In the genomic region with DNA sequence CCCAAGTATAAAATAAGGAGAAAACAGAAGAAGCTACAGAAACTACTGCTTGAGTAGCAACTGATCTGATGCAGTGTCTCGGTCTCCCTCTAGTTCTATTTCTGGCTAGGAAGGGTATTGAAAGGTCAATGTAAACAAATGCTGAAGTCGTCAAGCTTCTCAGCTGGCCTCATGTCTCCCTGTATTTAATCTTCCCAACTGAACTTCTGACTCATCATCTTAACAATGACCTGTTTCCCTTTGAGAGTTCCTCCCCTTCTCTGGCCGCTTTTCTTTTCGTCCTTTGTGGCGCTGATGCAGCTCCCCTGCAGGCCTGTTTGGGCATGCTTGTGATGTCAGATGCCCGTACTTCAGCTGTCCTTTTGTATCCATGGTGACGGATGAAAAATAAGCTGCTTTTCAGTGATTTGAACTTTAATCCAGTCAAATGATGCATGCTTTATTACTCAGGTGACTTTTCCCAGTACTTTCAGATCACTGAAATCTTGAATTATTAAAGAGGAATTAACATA, we compare ENCODE assay signal across 1 cellular context.
TF ChIP-seq lines count a peak whose summit lies in the region.

No MANE protein-coding gene starts in this region.

TF ChIP-seq in HEK293, 187 proteins besides CTCF, POLR2A, EP300 and RAD21 (continued from another document):
- TF ChIP-seq ZNF792 (tag by site-specific recombination; IDR thresholded peaks at IDR 0.05) (no peak), KLF8 (tag by site-specific recombination; IDR thresholded peaks at IDR 0.05) (peak; percentile 48; the same call in 1 of the 2 replicates), ZNF132 (tag by site-specific recombination; IDR thresholded peaks at IDR 0.05; ENCODE audit: borderline replicate concordance) (no peak), ZNF670 (tag by site-specific recombination; IDR thresholded peaks at IDR 0.05; ENCODE audit: low read depth) (no peak), ZNF514 (tag by site-specific recombination; IDR thresholded peaks at IDR 0.05) (no peak), HOXD13 (CRISPR knock-in tag; IDR thresholded peaks at IDR 0.05; ENCODE audit: borderline replicate concordance) (no peak), ZNF133 (tag by site-specific recombination; IDR thresholded peaks at IDR 0.05) (no peak), ZNF837 (tag by site-specific recombination; IDR thresholded peaks at IDR 0.05) (no peak), RBAK (tag by site-specific recombination; IDR thresholded peaks at IDR 0.05) (no peak), ZNF24 (tag by site-specific recombination; IDR thresholded peaks at IDR 0.05) (peak; percentile 86), ZNF623 (tag by site-specific recombination; IDR thresholded peaks at IDR 0.05) (no peak), ZNF501 (tag by site-specific recombination; IDR thresholded peaks at IDR 0.05) (no peak), ZNF654 (tag by site-specific recombination; IDR thresholded peaks at IDR 0.05; ENCODE audit: low read depth) (no peak), ZNF366 (tag by site-specific recombination; conservative IDR thresholded peaks at IDR 0.05) (peak; percentile 97), GLI4 (tag by site-specific recombination; IDR thresholded peaks at IDR 0.05) (no peak), ZBTB8A (tag by site-specific recombination; IDR thresholded peaks at IDR 0.05) (peak; percentile 60), ZNF560 (tag by site-specific recombination; IDR thresholded peaks at IDR 0.05; ENCODE audit: borderline replicate concordance) (no peak), GLIS2 (tag by site-specific recombination; IDR thresholded peaks at IDR 0.05) (peak; percentile 79), ZNF629 (tag by site-specific recombination; IDR thresholded peaks at IDR 0.05) (peak; percentile 98), ZNF677 (tag by site-specific recombination; IDR thresholded peaks at IDR 0.05) (no peak), ZFP37 (tag by site-specific recombination; IDR thresholded peaks at IDR 0.05) (no peak), GLIS1 (tag by site-specific recombination; IDR thresholded peaks at IDR 0.05) (peak; percentile 47; the same call in 1 of the 2 replicates), ZNF768 (tag by site-specific recombination; IDR thresholded peaks at IDR 0.05) (no peak), IKZF3 (tag by site-specific recombination; IDR thresholded peaks at IDR 0.05) (peak; percentile 92), KLF9 (tag by site-specific recombination; IDR thresholded peaks at IDR 0.05; ENCODE audit: low read depth) (no peak), ZSCAN23 (tag by site-specific recombination; IDR thresholded peaks at IDR 0.05) (peak; percentile 66; the same call in 1 of the 2 replicates), ZNF10 (tag by site-specific recombination; IDR thresholded peaks at IDR 0.05) (no peak), ZBTB21 (tag by site-specific recombination; IDR thresholded peaks at IDR 0.05) (peak; percentile 91)
- TF ChIP-seq, protein P1, sequence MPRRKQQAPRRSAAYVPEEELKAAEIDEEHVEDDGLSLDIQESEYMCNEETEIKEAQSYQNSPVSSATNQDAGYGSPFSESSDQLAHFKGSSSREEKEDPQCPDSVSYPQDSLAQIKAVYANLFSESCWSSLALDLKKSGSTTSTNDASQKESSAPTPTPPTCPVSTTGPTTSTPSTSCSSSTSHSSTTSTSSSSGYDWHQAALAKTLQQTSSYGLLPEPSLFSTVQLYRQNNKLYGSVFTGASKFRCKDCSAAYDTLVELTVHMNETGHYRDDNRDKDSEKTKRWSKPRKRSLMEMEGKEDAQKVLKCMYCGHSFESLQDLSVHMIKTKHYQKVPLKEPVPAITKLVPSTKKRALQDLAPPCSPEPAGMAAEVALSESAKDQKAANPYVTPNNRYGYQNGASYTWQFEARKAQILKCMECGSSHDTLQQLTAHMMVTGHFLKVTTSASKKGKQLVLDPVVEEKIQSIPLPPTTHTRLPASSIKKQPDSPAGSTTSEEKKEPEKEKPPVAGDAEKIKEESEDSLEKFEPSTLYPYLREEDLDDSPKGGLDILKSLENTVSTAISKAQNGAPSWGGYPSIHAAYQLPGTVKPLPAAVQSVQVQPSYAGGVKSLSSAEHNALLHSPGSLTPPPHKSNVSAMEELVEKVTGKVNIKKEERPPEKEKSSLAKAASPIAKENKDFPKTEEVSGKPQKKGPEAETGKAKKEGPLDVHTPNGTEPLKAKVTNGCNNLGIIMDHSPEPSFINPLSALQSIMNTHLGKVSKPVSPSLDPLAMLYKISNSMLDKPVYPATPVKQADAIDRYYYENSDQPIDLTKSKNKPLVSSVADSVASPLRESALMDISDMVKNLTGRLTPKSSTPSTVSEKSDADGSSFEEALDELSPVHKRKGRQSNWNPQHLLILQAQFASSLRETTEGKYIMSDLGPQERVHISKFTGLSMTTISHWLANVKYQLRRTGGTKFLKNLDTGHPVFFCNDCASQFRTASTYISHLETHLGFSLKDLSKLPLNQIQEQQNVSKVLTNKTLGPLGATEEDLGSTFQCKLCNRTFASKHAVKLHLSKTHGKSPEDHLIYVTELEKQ (tag by site-specific recombination; IDR thresholded peaks at IDR 0.05; ENCODE audit: borderline replicate concordance): peak; percentile 90; the same call in 1 of the 2 replicates
- TF ChIP-seq, protein P2, sequence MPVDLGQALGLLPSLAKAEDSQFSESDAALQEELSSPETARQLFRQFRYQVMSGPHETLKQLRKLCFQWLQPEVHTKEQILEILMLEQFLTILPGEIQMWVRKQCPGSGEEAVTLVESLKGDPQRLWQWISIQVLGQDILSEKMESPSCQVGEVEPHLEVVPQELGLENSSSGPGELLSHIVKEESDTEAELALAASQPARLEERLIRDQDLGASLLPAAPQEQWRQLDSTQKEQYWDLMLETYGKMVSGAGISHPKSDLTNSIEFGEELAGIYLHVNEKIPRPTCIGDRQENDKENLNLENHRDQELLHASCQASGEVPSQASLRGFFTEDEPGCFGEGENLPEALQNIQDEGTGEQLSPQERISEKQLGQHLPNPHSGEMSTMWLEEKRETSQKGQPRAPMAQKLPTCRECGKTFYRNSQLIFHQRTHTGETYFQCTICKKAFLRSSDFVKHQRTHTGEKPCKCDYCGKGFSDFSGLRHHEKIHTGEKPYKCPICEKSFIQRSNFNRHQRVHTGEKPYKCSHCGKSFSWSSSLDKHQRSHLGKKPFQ (tag by site-specific recombination; IDR thresholded peaks at IDR 0.05): no peak
- TF ChIP-seq, protein P3, sequence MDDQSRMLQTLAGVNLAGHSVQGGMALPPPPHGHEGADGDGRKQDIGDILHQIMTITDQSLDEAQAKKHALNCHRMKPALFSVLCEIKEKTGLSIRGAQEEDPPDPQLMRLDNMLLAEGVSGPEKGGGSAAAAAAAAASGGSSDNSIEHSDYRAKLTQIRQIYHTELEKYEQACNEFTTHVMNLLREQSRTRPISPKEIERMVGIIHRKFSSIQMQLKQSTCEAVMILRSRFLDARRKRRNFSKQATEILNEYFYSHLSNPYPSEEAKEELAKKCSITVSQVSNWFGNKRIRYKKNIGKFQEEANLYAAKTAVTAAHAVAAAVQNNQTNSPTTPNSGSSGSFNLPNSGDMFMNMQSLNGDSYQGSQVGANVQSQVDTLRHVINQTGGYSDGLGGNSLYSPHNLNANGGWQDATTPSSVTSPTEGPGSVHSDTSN (CRISPR knock-in tag; IDR thresholded peaks at IDR 0.05): no peak
- TF ChIP-seq, protein P4, sequence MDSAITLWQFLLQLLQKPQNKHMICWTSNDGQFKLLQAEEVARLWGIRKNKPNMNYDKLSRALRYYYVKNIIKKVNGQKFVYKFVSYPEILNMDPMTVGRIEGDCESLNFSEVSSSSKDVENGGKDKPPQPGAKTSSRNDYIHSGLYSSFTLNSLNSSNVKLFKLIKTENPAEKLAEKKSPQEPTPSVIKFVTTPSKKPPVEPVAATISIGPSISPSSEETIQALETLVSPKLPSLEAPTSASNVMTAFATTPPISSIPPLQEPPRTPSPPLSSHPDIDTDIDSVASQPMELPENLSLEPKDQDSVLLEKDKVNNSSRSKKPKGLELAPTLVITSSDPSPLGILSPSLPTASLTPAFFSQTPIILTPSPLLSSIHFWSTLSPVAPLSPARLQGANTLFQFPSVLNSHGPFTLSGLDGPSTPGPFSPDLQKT (IDR thresholded peaks at IDR 0.05; ENCODE audit: borderline replicate concordance, low read depth, low read length): no peak
- TF ChIP-seq, protein P5, sequence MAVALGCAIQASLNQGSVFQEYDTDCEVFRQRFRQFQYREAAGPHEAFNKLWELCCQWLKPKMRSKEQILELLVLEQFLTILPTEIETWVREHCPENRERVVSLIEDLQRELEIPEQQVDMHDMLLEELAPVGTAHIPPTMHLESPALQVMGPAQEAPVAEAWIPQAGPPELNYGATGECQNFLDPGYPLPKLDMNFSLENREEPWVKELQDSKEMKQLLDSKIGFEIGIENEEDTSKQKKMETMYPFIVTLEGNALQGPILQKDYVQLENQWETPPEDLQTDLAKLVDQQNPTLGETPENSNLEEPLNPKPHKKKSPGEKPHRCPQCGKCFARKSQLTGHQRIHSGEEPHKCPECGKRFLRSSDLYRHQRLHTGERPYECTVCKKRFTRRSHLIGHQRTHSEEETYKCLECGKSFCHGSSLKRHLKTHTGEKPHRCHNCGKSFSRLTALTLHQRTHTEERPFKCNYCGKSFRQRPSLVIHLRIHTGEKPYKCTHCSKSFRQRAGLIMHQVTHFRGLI (tag by site-specific recombination; IDR thresholded peaks at IDR 0.05): 0 out of 2 replicates have a peak, but pooled peaks have one; percentile 28
- TF ChIP-seq, protein P6, sequence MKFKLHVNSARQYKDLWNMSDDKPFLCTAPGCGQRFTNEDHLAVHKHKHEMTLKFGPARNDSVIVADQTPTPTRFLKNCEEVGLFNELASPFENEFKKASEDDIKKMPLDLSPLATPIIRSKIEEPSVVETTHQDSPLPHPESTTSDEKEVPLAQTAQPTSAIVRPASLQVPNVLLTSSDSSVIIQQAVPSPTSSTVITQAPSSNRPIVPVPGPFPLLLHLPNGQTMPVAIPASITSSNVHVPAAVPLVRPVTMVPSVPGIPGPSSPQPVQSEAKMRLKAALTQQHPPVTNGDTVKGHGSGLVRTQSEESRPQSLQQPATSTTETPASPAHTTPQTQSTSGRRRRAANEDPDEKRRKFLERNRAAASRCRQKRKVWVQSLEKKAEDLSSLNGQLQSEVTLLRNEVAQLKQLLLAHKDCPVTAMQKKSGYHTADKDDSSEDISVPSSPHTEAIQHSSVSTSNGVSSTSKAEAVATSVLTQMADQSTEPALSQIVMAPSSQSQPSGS (tag by site-specific recombination; IDR thresholded peaks at IDR 0.05; ENCODE audit: low read depth): peak; percentile 77
- TF ChIP-seq, protein P7, sequence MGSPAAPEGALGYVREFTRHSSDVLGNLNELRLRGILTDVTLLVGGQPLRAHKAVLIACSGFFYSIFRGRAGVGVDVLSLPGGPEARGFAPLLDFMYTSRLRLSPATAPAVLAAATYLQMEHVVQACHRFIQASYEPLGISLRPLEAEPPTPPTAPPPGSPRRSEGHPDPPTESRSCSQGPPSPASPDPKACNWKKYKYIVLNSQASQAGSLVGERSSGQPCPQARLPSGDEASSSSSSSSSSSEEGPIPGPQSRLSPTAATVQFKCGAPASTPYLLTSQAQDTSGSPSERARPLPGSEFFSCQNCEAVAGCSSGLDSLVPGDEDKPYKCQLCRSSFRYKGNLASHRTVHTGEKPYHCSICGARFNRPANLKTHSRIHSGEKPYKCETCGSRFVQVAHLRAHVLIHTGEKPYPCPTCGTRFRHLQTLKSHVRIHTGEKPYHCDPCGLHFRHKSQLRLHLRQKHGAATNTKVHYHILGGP (tag by site-specific recombination; IDR thresholded peaks at IDR 0.05): no peak
- TF ChIP-seq, protein P8, sequence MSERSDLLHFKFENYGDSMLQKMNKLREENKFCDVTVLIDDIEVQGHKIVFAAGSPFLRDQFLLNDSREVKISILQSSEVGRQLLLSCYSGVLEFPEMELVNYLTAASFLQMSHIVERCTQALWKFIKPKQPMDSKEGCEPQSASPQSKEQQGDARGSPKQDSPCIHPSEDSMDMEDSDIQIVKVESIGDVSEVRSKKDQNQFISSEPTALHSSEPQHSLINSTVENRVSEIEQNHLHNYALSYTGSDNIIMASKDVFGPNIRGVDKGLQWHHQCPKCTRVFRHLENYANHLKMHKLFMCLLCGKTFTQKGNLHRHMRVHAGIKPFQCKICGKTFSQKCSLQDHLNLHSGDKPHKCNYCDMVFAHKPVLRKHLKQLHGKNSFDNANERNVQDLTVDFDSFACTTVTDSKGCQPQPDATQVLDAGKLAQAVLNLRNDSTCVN (tag by site-specific recombination; optimal IDR thresholded peaks at IDR 0.05): no peak
- TF ChIP-seq, protein P9, sequence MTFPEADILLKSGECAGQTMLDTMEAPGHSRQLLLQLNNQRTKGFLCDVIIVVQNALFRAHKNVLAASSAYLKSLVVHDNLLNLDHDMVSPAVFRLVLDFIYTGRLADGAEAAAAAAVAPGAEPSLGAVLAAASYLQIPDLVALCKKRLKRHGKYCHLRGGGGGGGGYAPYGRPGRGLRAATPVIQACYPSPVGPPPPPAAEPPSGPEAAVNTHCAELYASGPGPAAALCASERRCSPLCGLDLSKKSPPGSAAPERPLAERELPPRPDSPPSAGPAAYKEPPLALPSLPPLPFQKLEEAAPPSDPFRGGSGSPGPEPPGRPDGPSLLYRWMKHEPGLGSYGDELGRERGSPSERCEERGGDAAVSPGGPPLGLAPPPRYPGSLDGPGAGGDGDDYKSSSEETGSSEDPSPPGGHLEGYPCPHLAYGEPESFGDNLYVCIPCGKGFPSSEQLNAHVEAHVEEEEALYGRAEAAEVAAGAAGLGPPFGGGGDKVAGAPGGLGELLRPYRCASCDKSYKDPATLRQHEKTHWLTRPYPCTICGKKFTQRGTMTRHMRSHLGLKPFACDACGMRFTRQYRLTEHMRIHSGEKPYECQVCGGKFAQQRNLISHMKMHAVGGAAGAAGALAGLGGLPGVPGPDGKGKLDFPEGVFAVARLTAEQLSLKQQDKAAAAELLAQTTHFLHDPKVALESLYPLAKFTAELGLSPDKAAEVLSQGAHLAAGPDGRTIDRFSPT (tag by site-specific recombination; IDR thresholded peaks at IDR 0.05): peak; percentile 79; the same call in 1 of the 2 replicates
- TF ChIP-seq, protein P10, sequence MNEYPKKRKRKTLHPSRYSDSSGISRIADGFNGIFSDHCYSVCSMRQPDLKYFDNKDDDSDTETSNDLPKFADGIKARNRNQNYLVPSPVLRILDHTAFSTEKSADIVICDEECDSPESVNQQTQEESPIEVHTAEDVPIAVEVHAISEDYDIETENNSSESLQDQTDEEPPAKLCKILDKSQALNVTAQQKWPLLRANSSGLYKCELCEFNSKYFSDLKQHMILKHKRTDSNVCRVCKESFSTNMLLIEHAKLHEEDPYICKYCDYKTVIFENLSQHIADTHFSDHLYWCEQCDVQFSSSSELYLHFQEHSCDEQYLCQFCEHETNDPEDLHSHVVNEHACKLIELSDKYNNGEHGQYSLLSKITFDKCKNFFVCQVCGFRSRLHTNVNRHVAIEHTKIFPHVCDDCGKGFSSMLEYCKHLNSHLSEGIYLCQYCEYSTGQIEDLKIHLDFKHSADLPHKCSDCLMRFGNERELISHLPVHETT (tag by site-specific recombination; IDR thresholded peaks at IDR 0.05): peak; percentile 75
- TF ChIP-seq, protein P11, sequence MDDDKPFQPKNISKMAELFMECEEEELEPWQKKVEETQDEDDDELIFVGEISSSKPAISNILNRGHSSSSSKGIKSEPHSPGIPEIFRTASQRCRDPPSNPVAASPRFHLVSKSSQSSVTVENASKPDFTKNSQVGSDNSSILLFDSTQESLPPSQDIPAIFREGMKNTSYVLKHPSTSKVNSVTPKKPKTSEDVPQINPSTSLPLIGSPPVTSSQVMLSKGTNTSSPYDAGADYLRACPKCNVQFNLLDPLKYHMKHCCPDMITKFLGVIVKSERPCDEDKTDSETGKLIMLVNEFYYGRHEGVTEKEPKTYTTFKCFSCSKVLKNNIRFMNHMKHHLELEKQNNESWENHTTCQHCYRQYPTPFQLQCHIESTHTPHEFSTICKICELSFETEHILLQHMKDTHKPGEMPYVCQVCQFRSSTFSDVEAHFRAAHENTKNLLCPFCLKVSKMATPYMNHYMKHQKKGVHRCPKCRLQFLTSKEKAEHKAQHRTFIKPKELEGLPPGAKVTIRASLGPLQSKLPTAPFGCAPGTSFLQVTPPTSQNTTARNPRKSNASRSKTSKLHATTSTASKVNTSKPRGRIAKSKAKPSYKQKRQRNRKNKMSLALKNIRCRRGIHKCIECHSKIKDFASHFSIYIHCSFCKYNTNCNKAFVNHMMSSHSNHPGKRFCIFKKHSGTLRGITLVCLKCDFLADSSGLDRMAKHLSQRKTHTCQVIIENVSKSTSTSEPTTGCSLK (tag by site-specific recombination; IDR thresholded peaks at IDR 0.05): no peak
